26 cellular contexts compared by ENCODE assay signal in genomic region chr2:186917866-186918265, GRCh38.
"Had no signal": no experiment of that assay in that cellular context is flagged by ENCODE, and none has a peak within 500 bp of the region (broad histone marks: within the 10 kb centered on the region; RNA-seq: fewer than 3 reads in every experiment).

No MANE protein-coding gene starts in this region.

- H3K4me1 Mint-ChIP-seq: activated B cell treated with CpG ODN at 0.5 μM for 24 hours; activated naive CD8-positive, alpha-beta T cell treated with anti-CD3 and anti-CD28 coated beads, Interleukin-2, amount 10 ng/mL, durations not matched to agents 7 days and 5 days; central memory CD8-positive, alpha-beta T cell; stimulated activated memory B cell treated with anti-CD40 and anti-IgM and Interleukin-4, amounts not matched to agents 10 μg/mL and 1 μg/mL and 100 μg/mL, for 72 hours had no signal

- FAIRE-seq: islet of Langerhans had no signal

- DNase-seq: activated B cell treated with CpG ODN at 0.5 μM for 24 hours; activated CD4-positive, alpha-beta T cell treated with anti-CD3 and anti-CD28 coated beads for 4 hours; activated CD8-positive, alpha-beta T cell treated with anti-CD3 and anti-CD28 coated beads for 36 hours; activated naive CD4-positive, alpha-beta T cell treated with Interleukin-2 at 50 U/mL for 16 hours; activated naive CD8-positive, alpha-beta T cell treated with anti-CD3 and anti-CD28 coated beads, Interleukin-2, amount 10 ng/mL, durations not matched to agents 7 days and 5 days; activated T-cell treated with anti-CD3 and anti-CD28 coated beads, Interleukin-2, amount 50 U/mL, for 1 hour; anterior cingulate cortex; colonic mucosa; endodermal cell; foreskin melanocyte; glutamatergic neuron; hippocampal formation; left cardiac atrium; sigmoid colon; spleen; stimulated activated CD4-positive, alpha-beta T cell treated with anti-CD3 and anti-CD28 coated beads, Interleukin-4, amount 100 ng/mL, for 4 hours; upper lobe of right lung had no signal

- H3K27me3 ChIP-seq: colonic mucosa, neutrophil, sigmoid colon, spleen, upper lobe of right lung had no signal

- H3K4me3 ChIP-seq: colonic mucosa, sigmoid colon, spleen, thoracic aorta, upper lobe of right lung had no signal

- H3K27ac ChIP-seq: colonic mucosa, neutrophil, parathyroid adenoma, sigmoid colon, spleen, thoracic aorta, upper lobe of right lung had no signal

- H3K36me3 ChIP-seq: colonic mucosa, neutrophil, sigmoid colon, spleen, thoracic aorta, upper lobe of right lung had no signal

- H3K36me3 Mint-ChIP-seq: activated naive CD8-positive, alpha-beta T cell treated with anti-CD3 and anti-CD28 coated beads, Interleukin-2, amount 10 ng/mL, durations not matched to agents 7 days and 5 days; brain; natural killer cell treated with Interleukin-12 subunit alpha and Interleukin-12 subunit beta and Interleukin-15 and Interleukin-18, amount 100 ng/mL, for 72 hours; stimulated activated memory B cell treated with anti-CD40 and anti-IgM and Interleukin-4, amounts not matched to agents 10 μg/mL and 1 μg/mL and 100 μg/mL, for 72 hours had no signal

- H3K4me3 Mint-ChIP-seq: activated B cell treated with CpG ODN at 0.5 μM for 24 hours; activated CD8-positive, alpha-beta T cell treated with anti-CD3 and anti-CD28 coated beads for 36 hours; activated naive CD8-positive, alpha-beta T cell treated with anti-CD3 and anti-CD28 coated beads, Interleukin-2, amount 10 ng/mL, durations not matched to agents 7 days and 5 days; brain; central memory CD8-positive, alpha-beta T cell; endodermal cell; natural killer cell treated with Interleukin-12 subunit alpha and Interleukin-12 subunit beta and Interleukin-15 and Interleukin-18, amount 100 ng/mL, for 72 hours; stimulated activated memory B cell treated with anti-CD40 and anti-IgM and Interleukin-4, amounts not matched to agents 10 μg/mL and 1 μg/mL and 100 μg/mL, for 72 hours had no signal

- H3K9me3 ChIP-seq: colonic mucosa, neutrophil, sigmoid colon, spleen, thoracic aorta, upper lobe of right lung had no signal

- H3K4me1 ChIP-seq: parathyroid adenoma, spleen, upper lobe of right lung had no signal

- H3K27me3 Mint-ChIP-seq: activated B cell treated with CpG ODN at 0.5 μM for 24 hours; activated CD8-positive, alpha-beta T cell treated with anti-CD3 and anti-CD28 coated beads for 36 hours; activated naive CD8-positive, alpha-beta T cell treated with anti-CD3 and anti-CD28 coated beads, Interleukin-2, amount 10 ng/mL, durations not matched to agents 7 days and 5 days; central memory CD8-positive, alpha-beta T cell; natural killer cell treated with Interleukin-12 subunit alpha and Interleukin-12 subunit beta and Interleukin-15 and Interleukin-18, amount 100 ng/mL, for 72 hours; stimulated activated memory B cell treated with anti-CD40 and anti-IgM and Interleukin-4, amounts not matched to agents 10 μg/mL and 1 μg/mL and 100 μg/mL, for 72 hours had no signal

- H3K27ac Mint-ChIP-seq: activated B cell treated with CpG ODN at 0.5 μM for 24 hours; activated CD8-positive, alpha-beta T cell treated with anti-CD3 and anti-CD28 coated beads for 36 hours; activated naive CD8-positive, alpha-beta T cell treated with anti-CD3 and anti-CD28 coated beads, Interleukin-2, amount 10 ng/mL, durations not matched to agents 7 days and 5 days; activated T-helper 2 cell treated with anti-CD3 and anti-CD28 coated beads, Interferon-gamma antibody, Interleukin-2, Interleukin-4, amounts not matched to agents 10 μg/mL and 5 μg/mL and 100 μg/mL, durations not matched to agents 14 hours and 24 hours and 36 hours; brain; endodermal cell; natural killer cell treated with Interleukin-12 subunit alpha and Interleukin-12 subunit beta and Interleukin-15 and Interleukin-18, amount 100 ng/mL, for 72 hours; stimulated activated memory B cell treated with anti-CD40 and anti-IgM and Interleukin-4, amounts not matched to agents 10 μg/mL and 1 μg/mL and 100 μg/mL, for 72 hours had no signal

- H3K9me3 Mint-ChIP-seq: activated B cell treated with CpG ODN at 0.5 μM for 24 hours; activated CD8-positive, alpha-beta T cell treated with anti-CD3 and anti-CD28 coated beads for 36 hours; activated naive CD8-positive, alpha-beta T cell treated with anti-CD3 and anti-CD28 coated beads, Interleukin-2, amount 10 ng/mL, durations not matched to agents 7 days and 5 days; activated T-helper 2 cell treated with anti-CD3 and anti-CD28 coated beads, Interferon-gamma antibody, Interleukin-2, Interleukin-4, amounts not matched to agents 10 μg/mL and 5 μg/mL and 100 μg/mL, durations not matched to agents 14 hours and 24 hours and 36 hours; central memory CD8-positive, alpha-beta T cell; endodermal cell; stimulated activated memory B cell treated with anti-CD40 and anti-IgM and Interleukin-4, amounts not matched to agents 10 μg/mL and 1 μg/mL and 100 μg/mL, for 72 hours had no signal

- ATAC-seq: activated CD8-positive, alpha-beta T cell treated with anti-CD3 and anti-CD28 coated beads for 36 hours; left cardiac atrium; natural killer cell treated with Interleukin-12 subunit alpha and Interleukin-12 subunit beta and Interleukin-15 and Interleukin-18, amount 100 ng/mL, for 72 hours; stimulated activated memory B cell treated with anti-CD40 and anti-IgM and Interleukin-4, amounts not matched to agents 10 μg/mL and 1 μg/mL and 100 μg/mL, for 72 hours; upper lobe of right lung had no signal
